Comparison of ENCODE assay signal across 28 cellular contexts in the genomic region with DNA sequence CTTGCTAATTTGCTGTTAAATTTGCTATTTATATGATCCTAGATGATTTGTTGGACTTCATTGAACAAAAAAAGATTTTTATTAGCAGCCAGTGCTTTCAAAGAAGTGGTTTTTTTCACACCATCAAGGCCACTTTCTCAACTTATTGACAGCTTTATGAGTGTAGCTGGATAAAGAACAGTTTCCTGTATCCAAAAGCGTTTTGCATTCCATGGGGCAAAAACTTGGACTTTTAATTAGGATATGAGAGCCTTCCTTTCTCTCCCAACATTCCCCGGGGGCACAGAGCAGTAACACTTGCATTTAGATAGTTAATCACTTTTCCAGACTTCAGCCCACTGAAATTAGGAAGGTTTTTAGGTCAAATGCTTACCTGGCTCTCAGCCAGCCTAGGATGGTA.
"Had no signal": no experiment of that assay in that cellular context is flagged by ENCODE, and none has a peak within 500 bp of the region (broad histone marks: within the 10 kb centered on the region; RNA-seq: fewer than 3 reads in every experiment).

No MANE protein-coding gene starts in this region.

- H3K4me1 ChIP-seq: gastrocnemius medialis had no signal

- H3K27me3 ChIP-seq: brain microvascular endothelial cell, gastrocnemius medialis, heart left ventricle had no signal

- DNase-seq: activated CD4-positive, alpha-beta memory T cell treated with anti-CD3 and anti-CD28 coated beads, Interleukin-2, amount 10 ng/mL, durations not matched to agents 7 days and 5 days; activated CD4-positive, alpha-beta T cell treated with anti-CD3 and anti-CD28 coated beads for 1 hour; activated CD4-positive, alpha-beta T cell treated with anti-CD3 and anti-CD28 coated beads for 4 hours; activated CD4-positive, alpha-beta T cell treated with anti-CD3 and anti-CD28 coated beads, Interleukin-2, amount 10 ng/mL, durations not matched to agents 7 days and 5 days; activated CD4-positive, alpha-beta T cell treated with anti-CD3 and anti-CD28 coated beads, Interleukin-2, amount 50 U/mL, for 4 hours; activated CD8-positive, alpha-beta memory T cell treated with anti-CD3 and anti-CD28 coated beads, Interleukin-2, amount 50 U/mL, for 48 hours; activated gamma-delta T cell; activated naive CD4-positive, alpha-beta T cell; activated naive CD4-positive, alpha-beta T cell treated with anti-CD3 and anti-CD28 coated beads, Interleukin-2, amount 10 ng/mL, durations not matched to agents 7 days and 5 days; activated naive CD8-positive, alpha-beta T cell treated with anti-CD3 and anti-CD28 coated beads, Interleukin-2, amount 10 ng/mL, durations not matched to agents 7 days and 5 days; activated T-cell treated with anti-CD3 and anti-CD28 coated beads for 4 hours; activated T-cell treated with anti-CD3 and anti-CD28 coated beads, Interleukin-2, amount 50 U/mL, for 24 hours; activated T-cell treated with anti-CD3 and anti-CD28 coated beads, Interleukin-2, amount 50 U/mL, for 72 hours; anterior cingulate cortex; brain microvascular endothelial cell; dorsolateral prefrontal cortex; effector memory CD4-positive, alpha-beta T cell; endodermal cell; foreskin fibroblast; gastrocnemius medialis; glutamatergic neuron; heart left ventricle; T-helper 2 cell had no signal

- H3K4me3 ChIP-seq: coronary artery, dorsolateral prefrontal cortex, gastrocnemius medialis, heart left ventricle had no signal

- H3K36me3 Mint-ChIP-seq: activated naive CD4-positive, alpha-beta T cell treated with anti-CD3 and anti-CD28 coated beads, Interleukin-2, amount 10 ng/mL, durations not matched to agents 7 days and 5 days; activated naive CD4-positive, alpha-beta T cell treated with anti-CD3 and anti-CD28 coated beads, Interleukin-2, amount 50 U/mL, for 72 hours; activated naive CD8-positive, alpha-beta T cell treated with anti-CD3 and anti-CD28 coated beads, Interleukin-2, amount 10 ng/mL, durations not matched to agents 7 days and 5 days had no signal

- H3K4me1 Mint-ChIP-seq: activated CD4-positive, alpha-beta memory T cell treated with anti-CD3 and anti-CD28 coated beads, Interleukin-2, amount 10 ng/mL, durations not matched to agents 7 days and 5 days; activated CD4-positive, alpha-beta T cell treated with anti-CD3 and anti-CD28 coated beads, Interleukin-2, amount 10 ng/mL, durations not matched to agents 7 days and 5 days; activated naive CD4-positive, alpha-beta T cell treated with anti-CD3 and anti-CD28 coated beads, Interleukin-2, amount 10 ng/mL, durations not matched to agents 7 days and 5 days; activated naive CD8-positive, alpha-beta T cell treated with anti-CD3 and anti-CD28 coated beads, Interleukin-2, amount 10 ng/mL, durations not matched to agents 7 days and 5 days; central memory CD8-positive, alpha-beta T cell; endodermal cell had no signal

- ATAC-seq: activated naive CD4-positive, alpha-beta T cell treated with anti-CD3 and anti-CD28 coated beads, Interleukin-2, amount 50 U/mL, for 72 hours; activated T-cell treated with anti-CD3 and anti-CD28 coated beads, Interleukin-2, amount 50 U/mL, for 72 hours; esophagus mucosa; gastrocnemius medialis; heart left ventricle had no signal

- H3K27me3 Mint-ChIP-seq: activated CD4-positive, alpha-beta memory T cell treated with anti-CD3 and anti-CD28 coated beads, Interleukin-2, amount 10 ng/mL, durations not matched to agents 7 days and 5 days; activated CD4-positive, alpha-beta T cell treated with anti-CD3 and anti-CD28 coated beads, Interleukin-2, amount 10 ng/mL, durations not matched to agents 7 days and 5 days; activated naive CD4-positive, alpha-beta T cell treated with anti-CD3 and anti-CD28 coated beads, Interleukin-2, amount 10 ng/mL, durations not matched to agents 7 days and 5 days; activated T-cell treated with anti-CD3 and anti-CD28 coated beads, Interleukin-2, amount 50 U/mL, for 24 hours; central memory CD8-positive, alpha-beta T cell; dendritic cell treated with granulocyte-macrophage colony-stimulating factor and Interleukin-4, amounts not matched to agents 40 ng/mL and 50 ng/mL, for 4 days had no signal

- H3K36me3 ChIP-seq: brain microvascular endothelial cell, gastrocnemius medialis, heart left ventricle had no signal

- H3K27ac ChIP-seq: brain microvascular endothelial cell, coronary artery, dorsolateral prefrontal cortex, gastrocnemius medialis, heart left ventricle had no signal

- H3K9me3 Mint-ChIP-seq: activated naive CD8-positive, alpha-beta T cell treated with anti-CD3 and anti-CD28 coated beads, Interleukin-2, amount 10 ng/mL, durations not matched to agents 7 days and 5 days had no signal

- H3K9me3 ChIP-seq: gastrocnemius medialis had no signal

- H3K27ac Mint-ChIP-seq: activated CD4-positive, alpha-beta memory T cell treated with anti-CD3 and anti-CD28 coated beads, Interleukin-2, amount 10 ng/mL, durations not matched to agents 7 days and 5 days; activated CD4-positive, alpha-beta T cell treated with anti-CD3 and anti-CD28 coated beads, Interleukin-2, amount 10 ng/mL, durations not matched to agents 7 days and 5 days; activated naive CD4-positive, alpha-beta T cell treated with anti-CD3 and anti-CD28 coated beads, Interleukin-2, amount 10 ng/mL, durations not matched to agents 7 days and 5 days; activated naive CD4-positive, alpha-beta T cell treated with anti-CD3 and anti-CD28 coated beads, Interleukin-2, amount 50 U/mL, for 72 hours; activated naive CD8-positive, alpha-beta T cell treated with anti-CD3 and anti-CD28 coated beads, Interleukin-2, amount 10 ng/mL, durations not matched to agents 7 days and 5 days; activated T-cell treated with anti-CD3 and anti-CD28 coated beads, Interleukin-2, amount 50 U/mL, for 24 hours; activated T-cell treated with anti-CD3 and anti-CD28 coated beads, Interleukin-2, amount 50 U/mL, for 72 hours; dendritic cell treated with granulocyte-macrophage colony-stimulating factor and Interleukin-4, amounts not matched to agents 40 ng/mL and 50 ng/mL, for 4 days; endodermal cell had no signal

- H3K4me3 Mint-ChIP-seq: activated CD4-positive, alpha-beta memory T cell treated with anti-CD3 and anti-CD28 coated beads, Interleukin-2, amount 10 ng/mL, durations not matched to agents 7 days and 5 days; activated CD4-positive, alpha-beta T cell treated with anti-CD3 and anti-CD28 coated beads, Interleukin-2, amount 10 ng/mL, durations not matched to agents 7 days and 5 days; activated naive CD4-positive, alpha-beta T cell treated with anti-CD3 and anti-CD28 coated beads, Interleukin-2, amount 10 ng/mL, durations not matched to agents 7 days and 5 days; activated naive CD8-positive, alpha-beta T cell treated with anti-CD3 and anti-CD28 coated beads, Interleukin-2, amount 10 ng/mL, durations not matched to agents 7 days and 5 days; activated T-cell treated with anti-CD3 and anti-CD28 coated beads, Interleukin-2, amount 50 U/mL, for 24 hours; activated T-cell treated with anti-CD3 and anti-CD28 coated beads, Interleukin-2, amount 50 U/mL, for 72 hours; central memory CD8-positive, alpha-beta T cell; dendritic cell treated with granulocyte-macrophage colony-stimulating factor and Interleukin-4, amounts not matched to agents 40 ng/mL and 50 ng/mL, for 4 days; endodermal cell had no signal
